In genomic region chr16:30151091-30151490, GRCh38 we compare ENCODE assay signal across 21 cellular contexts. TPM values are rescaled to one million over a fixed set of nuclear protein-coding genes. Genes with fewer than 3 reads are reported as not detected.
"Had no signal": no experiment of that assay in that cellular context is flagged by ENCODE, and none has a peak within 500 bp of the region (broad histone marks: within the 10 kb centered on the region; RNA-seq: fewer than 3 reads in every experiment).

No MANE protein-coding gene starts in this region.

- H3K4me3 ChIP-seq: coronary artery, hepatocyte, left ventricle myocardium inferior, lower lobe of right lung, psoas muscle, stomach, thoracic aorta, transverse colon had no signal

- DNase-seq: effector CD4-positive, alpha-beta T cell; foreskin melanocyte; head of caudate nucleus; kidney; left cardiac atrium; left ventricle myocardium inferior; lower lobe of right lung; mesendoderm; naive thymus-derived CD4-positive, alpha-beta T cell; nephron progenitor cell; psoas muscle; retina; small intestine; stimulated activated CD4-positive, alpha-beta T cell treated with anti-CD3 and anti-CD28 coated beads, Interleukin-12 subunit alpha, Interleukin-12 subunit beta, amount 100 ng/mL, for 4 hours; stimulated activated naive CD4-positive, alpha-beta T cell; stomach; substantia nigra; transverse colon had no signal

- H2AFZ ChIP-seq: hepatocyte had no signal

- ATAC-seq: left cardiac atrium; lower lobe of right lung; naive thymus-derived CD4-positive, alpha-beta T cell; psoas muscle had no signal

- H3K27me3 ChIP-seq: hepatocyte, stomach, transverse colon had no signal

- H3K79me2 ChIP-seq: hepatocyte had no signal

- H3K4me1 ChIP-seq: left ventricle myocardium inferior, lower lobe of right lung, psoas muscle, stomach, transverse colon had no signal

- H3K27ac Mint-ChIP-seq: naive thymus-derived CD4-positive, alpha-beta T cell; nephron progenitor cell had no signal

- H3K4me3 Mint-ChIP-seq: naive thymus-derived CD4-positive, alpha-beta T cell; nephron progenitor cell had no signal

- H3K27ac ChIP-seq: coronary artery, hepatocyte, left ventricle myocardium inferior, lower lobe of right lung, psoas muscle, stomach, thoracic aorta, transverse colon had no signal

- H3K4me1 Mint-ChIP-seq: nephron progenitor cell had no signal

- H3K4me2 ChIP-seq: hepatocyte had no signal

- H3K36me3 ChIP-seq: left ventricle myocardium inferior, lower lobe of right lung, stomach, thoracic aorta, transverse colon had no signal

RNA-seq across cellular contexts. Expression of gene GDPD3, which starts 37.8 kb away (rescaled TPM):
- polyA plus RNA-seq: naive thymus-derived CD4-positive, alpha-beta T cell had no signal
